27 cellular contexts compared by ENCODE assay signal in the genomic region with DNA sequence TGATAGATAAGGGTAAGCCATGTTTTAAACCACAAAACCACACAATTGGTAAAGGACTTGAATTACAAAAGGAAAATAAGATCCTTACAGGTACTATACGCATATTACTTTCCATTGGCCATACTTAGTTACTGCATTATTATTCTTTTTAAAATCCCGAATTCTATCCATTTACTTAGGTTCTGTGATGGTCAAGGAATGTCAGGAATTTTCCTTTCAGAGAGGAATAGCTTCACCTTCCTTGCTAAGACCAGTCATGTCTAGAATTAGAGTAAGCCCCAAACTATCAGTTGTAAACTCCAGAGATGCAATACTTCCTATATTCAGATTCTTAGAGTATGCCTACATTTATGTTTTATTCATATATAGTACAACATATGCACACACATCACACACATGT.
"Had no signal": no experiment of that assay in that cellular context is flagged by ENCODE, and none has a peak within 500 bp of the region (broad histone marks: within the 10 kb centered on the region; RNA-seq: fewer than 3 reads in every experiment).

No MANE protein-coding gene starts in this region.

- DNase-seq: IMR-90; Karpas-422; KG1; MG63; NCI-H1092; NCI-H1105 treated with DMSO at 0.1 percent for 48 hours; NCI-H1417 treated with DMSO at 0.1 percent for 48 hours; NCI-H146; NCI-H1694 treated with DMSO at 0.1 percent for 48 hours; NCI-H1930; NCI-H2081; NCI-H2171; NCI-H226; NCI-H446; NCI-H510A; NCI-H524 treated with DMSO at 0.1 percent for 48 hours; NCI-H69; NCI-H774; NK-92 treated with Interleukin-12 subunit alpha and Interleukin-12 subunit beta, amount 100 ng/mL, for 24 hours; OCI-M1; PC-9; Peyer's patch; SHP77 treated with DMSO at 0.1 percent for 48 hours; SJCRH30; SW 1271; T-cell had no signal

- H3K9me3 ChIP-seq: MG63, Peyer's patch, SJCRH30 had no signal

- H3K4me1 ChIP-seq: Peyer's patch, SJCRH30 had no signal

- H3K4me3 ChIP-seq: MG63, PC-9, Peyer's patch, SJCRH30, SK-N-MC had no signal

- H3K27ac ChIP-seq: PC-9, Peyer's patch, SJCRH30, SK-N-MC had no signal

- H3K27me3 ChIP-seq: MG63, Peyer's patch, SJCRH30 had no signal
